8 cellular contexts compared by ENCODE assay signal in the genomic region with DNA sequence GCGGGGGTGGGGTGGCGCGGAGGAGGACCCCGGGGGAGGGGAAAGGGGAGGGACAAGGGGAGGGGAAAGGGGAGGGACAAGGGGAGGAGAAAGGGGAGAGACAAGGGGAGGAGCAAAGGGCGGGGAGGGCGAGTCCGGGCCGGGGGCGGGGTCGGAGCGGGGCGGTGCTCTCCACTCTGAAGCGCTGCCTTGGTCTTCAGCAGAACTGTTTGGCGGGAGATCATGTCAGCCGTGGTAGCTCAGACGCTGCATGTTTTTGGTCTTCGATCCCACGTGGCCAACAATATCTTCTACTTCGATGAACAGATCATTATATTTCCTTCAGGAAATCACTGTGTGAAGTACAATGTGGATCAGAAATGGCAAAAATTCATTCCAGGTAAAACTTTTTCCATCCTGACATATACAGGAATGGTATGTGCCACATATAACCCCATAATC. TPM values are rescaled to one million over a fixed set of nuclear protein-coding genes. Genes with fewer than 3 reads are reported as not detected.
DNase-seq lines count a peak whose midpoint lies in the region; ATAC-seq and TF ChIP-seq lines count a peak whose summit lies in the region.

No MANE protein-coding gene starts in this region.

- H3K4me1 ChIP-seq in GM23248 (ENCODE audit: insufficient read depth) (0 out of 2 replicates have a peak, but pooled peaks cover 11% of the 10 kb centered on the region), osteoblast (ENCODE audit: insufficient read depth, low read length) (peaks cover 4% of the 10 kb centered on the region), thoracic aorta (ENCODE audit: control insufficient read depth in 1 of 2, low read depth in 2 of 2) (peaks cover 5 to 15% of the 10 kb centered on the region in 2 donors)

- DNase-seq in DMS 273 treated with DMSO at 0.1 percent for 48 hours (lab: John Stamatoyannopoulos, UW) (peak; percentile 52), GM23248 (peak; percentile 91), LoVo (ENCODE audit: low spot score) (peak; percentile 89), RPMI8226 (peak; percentile 93), head of caudate nucleus (peak; percentile 67 to 96 (median 88)), osteoblast (ENCODE audit: insufficient read length, low spot score, missing footprints) (peak; percentile 89), thoracic aorta (ENCODE audit: low spot score) (peak; percentile 15)
- peak; percentile 82 for DNase-seq in activated naive CD4-positive, alpha-beta T cell treated with anti-CD3 and anti-CD28 coated beads, Interleukin-2, amount 50 U/mL, for 16 hours

- H3K9me2 ChIP-seq in GM23248 (ENCODE audit: insufficient read depth) = no peaks in the 10 kb centered on the region

- H4K20me1 ChIP-seq in GM23248 (ENCODE audit: insufficient read depth) (no peaks in the 10 kb centered on the region), osteoblast (ENCODE audit: insufficient read depth, low read length) (no peaks in the 10 kb centered on the region)

- in situ Hi-C loops in GM23248 (cut with MboI) = no loop called here

- no peaks in the 10 kb centered on the region for H3F3A ChIP-seq in GM23248 (ENCODE audit: insufficient read depth)

- H3K4me3 ChIP-seq in GM23248 (peak overlapping the region; percentile 95), osteoblast (ENCODE audit: insufficient read depth, low read length) (peak overlapping the region; percentile 81), thoracic aorta (peak overlapping the region; percentile 91)

- H3K4me2 ChIP-seq in GM23248 (ENCODE audit: unreplicated experiment) (peak overlapping the region; percentile 100), osteoblast (ENCODE audit: insufficient read depth, low read length) (peak overlapping the region; percentile 90)

- H3K9me3 ChIP-seq in GM23248 (ENCODE audit: low read depth) (no peaks in the 10 kb centered on the region), osteoblast (ENCODE audit: low read depth, low read length) (no peaks in the 10 kb centered on the region), thoracic aorta (no peaks in the 10 kb centered on the region)

- H3K9ac ChIP-seq in GM23248 = peak overlapping the region; percentile 93

- ATAC-seq in thoracic aorta (ENCODE audit: insufficient number of reproducible peaks, low FRiP score, low read depth) = peak; percentile 80

- no peak for TF ChIP-seq CTCF in osteoblast (IDR thresholded peaks at IDR 0.05; ENCODE audit: extremely low read depth, low read depth, low read length)
- no peak for TF ChIP-seq CTCF in thoracic aorta (IDR thresholded peaks at IDR 0.05)

- peak overlapping the region; percentile 59 for H3K27ac ChIP-seq in GM23248
- peak overlapping the region; percentile 77 for H3K27ac ChIP-seq in osteoblast (ENCODE audit: low read depth, low read length)
- no peak overlapping the region for H3K27ac ChIP-seq in thoracic aorta

- H3K79me2 ChIP-seq in GM23248 (ENCODE audit: insufficient read depth) = peaks cover 45% of the 10 kb centered on the region
- peaks cover 36% of the 10 kb centered on the region for H3K79me2 ChIP-seq in osteoblast (ENCODE audit: insufficient read depth, low read length)

- intact Hi-C loops in head of caudate nucleus (cut with DNase I) = no loop called here

- H2AFZ ChIP-seq in GM23248 (peak overlapping the region; percentile 94), osteoblast (ENCODE audit: low read length) (peak overlapping the region; percentile 93)

- H3K27me3 ChIP-seq in GM23248 (replicated peaks; ENCODE audit: insufficient read depth) (no peaks in the 10 kb centered on the region), osteoblast (ENCODE audit: insufficient read depth, low read length) (peaks cover 18% of the 10 kb centered on the region), thoracic aorta (replicated peaks; ENCODE audit: insufficient read depth) (no peaks in the 10 kb centered on the region)

- peaks cover 21% of the 10 kb centered on the region for H3K36me3 ChIP-seq in GM23248 (ENCODE audit: low read depth)
- peaks cover 30% of the 10 kb centered on the region for H3K36me3 ChIP-seq in osteoblast (ENCODE audit: insufficient read depth, low read length)
- H3K36me3 ChIP-seq in thoracic aorta = peaks cover 12% of the 10 kb centered on the region

- 1 to 2% methylated on average over 6 to 19 of the region's 19 CpGs for WGBS in GM23248 (ENCODE audit: low coverage in 1 of 2, low lambda C conversion rate in 2 of 2, missing lambda C conversion rate in 2 of 2), 2 experiments

RNA-seq across cellular contexts. Expression of a gene that starts 0.4 kb away (rescaled TPM):
- 0.32 and 0.63 TPM in 2 replicates for total RNA-seq in GM23248 (2014; rRNA removed; shearing (Covaris generic))
- polyA plus RNA-seq in GM23248 (2016; fragmentation: Nextera tagmentation; extraction: Ambion mirVana) = 0.32 and 0.35 TPM in 2 replicates
- total RNA-seq in osteoblast (under 0.01 TPM in 1 of 2 replicates, not detected in the other), thoracic aorta (under 1 TPM; 0.27 to 0.42 TPM)

RNA-seq across cellular contexts. Expression of a gene that starts 0.5 kb away (rescaled TPM):
- 113 and 120 TPM in 2 replicates for total RNA-seq in GM23248 (2014; rRNA removed; shearing (Covaris generic))
- 162 and 164 TPM in 2 replicates for polyA plus RNA-seq in GM23248 (2016; fragmentation: Nextera tagmentation; extraction: Ambion mirVana)
- total RNA-seq in osteoblast (46.3 and 50.7 TPM in 2 replicates), thoracic aorta (10 to 100 TPM; 27.1 to 55.9 TPM)

Comparison
In these comparisons a context has a peak if more than half of its experiments do, and no peak if none do; other contexts are left out.
1. DNase-seq: peak in every context shown above with its lines; median percentile 93 in RPMI8226; 91 in GM23248; 89 in LoVo; 89 in osteoblast; 88 in head of caudate nucleus; 82 in activated naive CD4-positive, alpha-beta T cell treated with anti-CD3 and anti-CD28 coated beads, Interleukin-2, amount 50 U/mL, for 16 hours; 52 in DMS 273 treated with DMSO at 0.1 percent for 48 hours; 15 in thoracic aorta.
2. H3K27ac ChIP-seq: peak in GM23248 (single experiment) and osteoblast (single experiment); none in thoracic aorta (0 of 2).
3. Peak in every context shown above with its lines, with median percentiles within 50 percentile points of each other: H3K4me3 ChIP-seq.